In the genomic region with DNA sequence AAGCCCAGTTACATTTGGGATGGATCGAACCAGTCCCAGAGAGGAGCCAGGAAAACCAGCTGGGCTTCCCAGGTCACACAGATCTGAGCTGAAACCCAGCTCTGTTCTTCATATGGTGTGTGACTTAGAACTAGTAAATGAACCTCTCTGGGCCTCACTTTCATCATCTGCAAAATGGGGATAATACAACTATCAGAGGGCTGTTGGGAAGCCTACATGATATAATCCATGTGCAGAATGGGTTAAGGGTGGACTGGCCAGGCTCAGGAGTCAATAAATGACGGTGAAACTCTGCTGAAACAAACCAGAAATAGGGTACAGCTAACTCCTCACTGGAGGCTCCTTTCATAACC, we compare ENCODE assay signal across 1 cellular context.
TF ChIP-seq lines count a peak whose summit lies in the region.

No MANE protein-coding gene starts in this region.

TF ChIP-seq in HCT116, 20 proteins besides CTCF, POLR2A, EP300 and RAD21 (continued from another document):
- no peak for TF ChIP-seq EZH2phosphoT487 (IDR thresholded peaks at IDR 0.05; ENCODE audit: borderline replicate concordance)
- no peak for TF ChIP-seq SRF (IDR thresholded peaks at IDR 0.05; ENCODE audit: low read depth)
TF ChIP-seq in HCT116: peak in this region for 0.
